Comparison of ENCODE assay signal across 21 cellular contexts in genomic region chr15:69499521-69500201, GRCh38. TPM values are rescaled to one million over a fixed set of nuclear protein-coding genes. Genes with fewer than 3 reads are reported as not detected.
DNase-seq lines count a peak whose midpoint lies in the region; TF ChIP-seq lines count a peak whose summit lies in the region.
"Had no signal": no experiment of that assay in that cellular context is flagged by ENCODE, and none has a peak within 500 bp of the region (broad histone marks: within the 10 kb centered on the region; RNA-seq: fewer than 3 reads in every experiment).

No MANE protein-coding gene starts in this region.

- peaks cover 18% of the 10 kb centered on the region for H3K4me1 ChIP-seq in ectodermal cell (ENCODE audit: control insufficient read depth, insufficient read depth, low read length)
- H3K4me1 ChIP-seq in neuronal stem cell (ENCODE audit: control insufficient read depth in 2 of 2, insufficient read depth in 1 of 2, low read depth in 1 of 2, low read length in 2 of 2) = peaks cover 0 to 16% of the 10 kb centered on the region in 2 donors
- H3K4me1 ChIP-seq: right lobe of liver had no signal

- no peak overlapping the region for H2BK120ac ChIP-seq in neuronal stem cell (ENCODE audit: low read depth, low read length)

- H3K79me1 ChIP-seq in neuronal stem cell (ENCODE audit: low read depth, low read length) = no peaks in the 10 kb centered on the region

- no peak overlapping the region for H3K9ac ChIP-seq in neuronal stem cell (ENCODE audit: low read depth, low read length, poor library complexity)

- H3K27ac Mint-ChIP-seq in immature natural killer cell = peak overlapping the region; percentile 94 to 98 (median 96)
- no peak overlapping the region for H3K27ac Mint-ChIP-seq in activated CD4-positive, alpha-beta T cell treated with anti-CD3 and anti-CD28 coated beads, Interleukin-2, amount 10 ng/mL, durations not matched to agents 24 days and 14 days
- H3K27ac Mint-ChIP-seq: activated CD4-positive, alpha-beta T cell treated with anti-CD3 and anti-CD28 coated beads, Interleukin-2, amount 10 ng/mL, durations not matched to agents 7 days and 5 days; memory B cell had no signal

- H3K36me3 Mint-ChIP-seq in immature natural killer cell = no peaks in the 10 kb centered on the region
- no peaks in the 10 kb centered on the region for H3K36me3 Mint-ChIP-seq in activated CD4-positive, alpha-beta T cell treated with anti-CD3 and anti-CD28 coated beads, Interleukin-2, amount 10 ng/mL, durations not matched to agents 24 days and 14 days (ENCODE audit: low read depth)
- H3K36me3 Mint-ChIP-seq: memory B cell had no signal

- H2AFZ ChIP-seq in neuronal stem cell (ENCODE audit: low read length) = peak overlapping the region; percentile 36

- H4K8ac ChIP-seq in neuronal stem cell (ENCODE audit: low read depth, low read length) = no peak overlapping the region

- no peak for TF ChIP-seq EP300 in Ishikawa (IDR thresholded peaks at IDR 0.05; ENCODE audit: borderline replicate concordance)

- H3K27ac ChIP-seq in ectodermal cell (ENCODE audit: insufficient read depth, low read depth, low read length, poor library complexity, severe bottlenecking) (peak overlapping the region; percentile 45), neuronal stem cell (replicated peaks; ENCODE audit: low read length) (no peak overlapping the region)
- H3K27ac ChIP-seq: right lobe of liver had no signal

- peaks cover 3 to 8% (median 4%) of the 10 kb centered on the region in 3 donors for H3K27me3 Mint-ChIP-seq in immature natural killer cell (ENCODE audit: low read depth in 3 of 3)
- peaks cover 8% of the 10 kb centered on the region for H3K27me3 Mint-ChIP-seq in activated CD4-positive, alpha-beta T cell treated with anti-CD3 and anti-CD28 coated beads, Interleukin-2, amount 10 ng/mL, durations not matched to agents 24 days and 14 days
- H3K27me3 Mint-ChIP-seq: activated CD4-positive, alpha-beta T cell treated with anti-CD3 and anti-CD28 coated beads, Interleukin-2, amount 10 ng/mL, durations not matched to agents 7 days and 5 days had no signal

- peak overlapping the region; percentile 15 for H2AK5ac ChIP-seq in neuronal stem cell (ENCODE audit: low read depth, low read length)

- H3K9me3 Mint-ChIP-seq in immature natural killer cell = no peaks in the 10 kb centered on the region
- H3K9me3 Mint-ChIP-seq in activated CD4-positive, alpha-beta T cell treated with anti-CD3 and anti-CD28 coated beads, Interleukin-2, amount 10 ng/mL, durations not matched to agents 24 days and 14 days = no peaks in the 10 kb centered on the region
- H3K9me3 Mint-ChIP-seq: activated CD4-positive, alpha-beta T cell treated with anti-CD3 and anti-CD28 coated beads, Interleukin-2, amount 10 ng/mL, durations not matched to agents 7 days and 5 days; central memory CD8-positive, alpha-beta T cell; memory B cell had no signal

- DNase-seq in immature natural killer cell (peak; percentile 73 to 80 (median 75)), neuronal stem cell (ENCODE audit: low spot score) (no peak), NCI-H446 treated with DMSO at 0.1 percent for 48 hours (lab: John Stamatoyannopoulos, UW) (no peak), NCI-H187 (lab: John Stamatoyannopoulos, UW) (no peak), kidney glomerular epithelial cell (lab: John Stamatoyannopoulos, UW) (no peak)
- no peak for DNase-seq in activated CD4-positive, alpha-beta T cell treated with anti-CD3 and anti-CD28 coated beads, Interleukin-2, amount 10 ng/mL, durations not matched to agents 24 days and 14 days
- DNase-seq: activated CD4-positive, alpha-beta T cell treated with anti-CD3 and anti-CD28 coated beads, Interleukin-2, amount 10 ng/mL, durations not matched to agents 7 days and 5 days; activated CD8-positive, alpha-beta memory T cell treated with anti-CD3 and anti-CD28 coated beads, Interleukin-2, amount 50 U/mL, for 48 hours; activated gamma-delta T cell; amniotic stem cell; GDM1; NCI-H1417 treated with DMSO at 0.1 percent for 48 hours; NCI-H2171; NCI-H69; right lobe of liver; stimulated activated naive CD4-positive, alpha-beta T cell had no signal

- no peak overlapping the region for H2BK5ac ChIP-seq in neuronal stem cell (ENCODE audit: low read length)

- no peak overlapping the region for H2BK12ac ChIP-seq in neuronal stem cell (ENCODE audit: low read length)

- H4K91ac ChIP-seq in neuronal stem cell (ENCODE audit: low read depth, low read length, poor library complexity) = no peak overlapping the region

- no peak overlapping the region for H3K23ac ChIP-seq in neuronal stem cell (ENCODE audit: low read depth, low read length, poor library complexity)

- no peak overlapping the region for H3K14ac ChIP-seq in neuronal stem cell (ENCODE audit: low read length)

- no peaks in the 10 kb centered on the region for H3K9me3 ChIP-seq in ectodermal cell (ENCODE audit: control insufficient read depth, low read length)
- no peaks in the 10 kb centered on the region for H3K9me3 ChIP-seq in neuronal stem cell (replicated peaks in 1 of 2; ENCODE audit: control insufficient read depth in 2 of 2, insufficient read depth in 1 of 2, low read depth in 1 of 2, low read length in 2 of 2)
- H3K9me3 ChIP-seq: right lobe of liver, tibial nerve had no signal

- WGBS in ectodermal cell, 2 experiments = 43 to 48% methylated on average over 14 of the region's 14 CpGs
- no CpG with 5 or more reads among the region's 14 CpGs for WGBS in neuronal stem cell (ENCODE audit: extremely low coverage in 2 of 2, insufficient read length in 2 of 2, insufficient replicate concordance in 1 of 2), 2 donors

- intact Hi-C loops in activated CD4-positive, alpha-beta T cell treated with anti-CD3 and anti-CD28 coated beads, Interleukin-2, amount 10 ng/mL, durations not matched to agents 24 days and 14 days (cut with micrococcal nuclease) = no loop called here

- no peaks in the 10 kb centered on the region for H3K27me3 ChIP-seq in ectodermal cell (ENCODE audit: control insufficient read depth, insufficient read depth, low read length, poor library complexity, severe bottlenecking)
- peaks cover 0 to 7% (median 0%) of the 10 kb centered on the region in 3 experiments for H3K27me3 ChIP-seq in neuronal stem cell (ENCODE audit: control insufficient read depth in 3 of 3, insufficient read depth in 3 of 3, low read depth in 1 of 3, low read length in 3 of 3)
- H3K27me3 ChIP-seq: right lobe of liver, tibial nerve had no signal

- H3K36me3 ChIP-seq in ectodermal cell (ENCODE audit: control insufficient read depth, insufficient read depth, low read length) (no peaks in the 10 kb centered on the region), neuronal stem cell (replicated peaks in 1 of 2; ENCODE audit: control insufficient read depth in 2 of 2, insufficient read depth in 2 of 2, low read length in 2 of 2) (no peaks in the 10 kb centered on the region)
- H3K36me3 ChIP-seq: right lobe of liver, tibial nerve had no signal

- H3K4me1 Mint-ChIP-seq in immature natural killer cell = peaks cover 53 to 75% of the 10 kb centered on the region in 2 donors
- peaks cover 15% of the 10 kb centered on the region for H3K4me1 Mint-ChIP-seq in activated CD4-positive, alpha-beta T cell treated with anti-CD3 and anti-CD28 coated beads, Interleukin-2, amount 10 ng/mL, durations not matched to agents 24 days and 14 days
- H3K4me1 Mint-ChIP-seq: memory B cell had no signal

- H3K4ac ChIP-seq in neuronal stem cell (ENCODE audit: low read length) = no peak overlapping the region

- H3K4me3 Mint-ChIP-seq in immature natural killer cell = peak overlapping the region; percentile 79 to 90 (median 82)
- H3K4me3 Mint-ChIP-seq in activated CD4-positive, alpha-beta T cell treated with anti-CD3 and anti-CD28 coated beads, Interleukin-2, amount 10 ng/mL, durations not matched to agents 24 days and 14 days = no peak overlapping the region
- H3K4me3 Mint-ChIP-seq: activated CD4-positive, alpha-beta T cell treated with anti-CD3 and anti-CD28 coated beads, Interleukin-2, amount 10 ng/mL, durations not matched to agents 7 days and 5 days; memory B cell had no signal

- no peak overlapping the region for H3K4me2 ChIP-seq in neuronal stem cell (ENCODE audit: insufficient read depth, low read length, poor library complexity, severe bottlenecking)

- no peak overlapping the region for H3K4me3 ChIP-seq in ectodermal cell (ENCODE audit: insufficient read depth, low read depth, low read length)
- no peak overlapping the region for H3K4me3 ChIP-seq in neuronal stem cell (ENCODE audit: low read length in 2 of 2)
- H3K4me3 ChIP-seq: right lobe of liver, tibial nerve had no signal

- no peak for TF ChIP-seq RAD21 in Ishikawa (IDR thresholded peaks at IDR 0.05; ENCODE audit: low read depth)

- H3K18ac ChIP-seq in neuronal stem cell (ENCODE audit: low read length) = peak overlapping the region; percentile 39

- H2BK15ac ChIP-seq in neuronal stem cell (ENCODE audit: low read length) = no peak overlapping the region

TF ChIP-seq in Ishikawa, 13 proteins besides CTCF, POLR2A, EP300 and RAD21:
- TF ChIP-seq USF1 (IDR thresholded peaks at IDR 0.05) = 0 out of 2 replicates have a peak, but pooled peaks have one; percentile 15
- no peak for TF ChIP-seq CREB1 (IDR thresholded peaks at IDR 0.05; ENCODE audit: low read depth)

RNA-seq across cellular contexts. Expression of gene RPLP1, which starts 47.0 kb away (rescaled TPM):
- polyA plus RNA-seq in ectodermal cell (2013, experiment 1 of 4) = 2,955 TPM
- polyA plus RNA-seq in ectodermal cell (2013, experiment 2 of 4) = 2,872 TPM
- polyA plus RNA-seq in ectodermal cell (2013, experiment 3 of 4) = 2,724 TPM
- 2,757 TPM for polyA plus RNA-seq in ectodermal cell (2013, experiment 4 of 4)
- 1,000 to 10,000 TPM in 2 of 3 donors, 100 to 1,000 TPM in 1; 537 to 1,740 (median 1,337) TPM for polyA plus RNA-seq in immature natural killer cell
- 3,764 TPM for polyA plus RNA-seq in neuronal stem cell (2013, experiment 1 of 2)
- 3,897 TPM for polyA plus RNA-seq in neuronal stem cell (2013, experiment 2 of 2)
- total RNA-seq in activated CD4-positive, alpha-beta T cell treated with anti-CD3 and anti-CD28 coated beads, Interleukin-2, amount 10 ng/mL, durations not matched to agents 24 days and 14 days = 1,827 and 1,829 TPM in 2 replicates

Comparison
In these comparisons a context has a peak if more than half of its experiments do, and no peak if none do; other contexts are left out.
1. DNase-seq: peak in immature natural killer cell (3 of 3); none in neuronal stem cell (single experiment), NCI-H446 treated with DMSO at 0.1 percent for 48 hours (single experiment), NCI-H187 (0 of 2), activated CD4-positive, alpha-beta T cell treated with anti-CD3 and anti-CD28 coated beads, Interleukin-2, amount 10 ng/mL, durations not matched to agents 24 days and 14 days (single experiment) and kidney glomerular epithelial cell (single experiment).